Comparison of ENCODE assay signal across 6 cellular contexts in the genomic region with DNA sequence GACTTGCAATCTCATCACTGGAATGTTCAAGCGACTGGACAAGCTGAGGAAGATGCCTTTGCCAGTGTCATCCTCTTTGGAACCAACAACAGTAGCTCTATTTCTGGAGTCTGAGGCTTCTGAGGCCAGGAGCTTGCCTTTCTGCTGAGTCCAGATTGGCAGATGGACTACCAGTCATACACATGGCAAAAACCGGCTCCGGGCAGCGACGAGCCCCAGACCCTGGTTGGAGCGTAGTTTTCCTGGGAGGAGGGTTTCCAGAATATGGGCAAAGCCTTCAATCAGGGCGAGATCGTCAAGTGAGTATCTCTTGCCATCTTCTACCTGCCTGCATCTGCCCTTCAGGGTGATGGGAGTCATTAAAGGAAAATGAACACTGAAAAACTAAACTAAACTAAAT.
"Had no signal": no experiment of that assay in that cellular context is flagged by ENCODE, and none has a peak within 500 bp of the region (broad histone marks: within the 10 kb centered on the region; RNA-seq: fewer than 3 reads in every experiment).

No MANE protein-coding gene starts in this region.

- H3K27ac ChIP-seq: HL-60 had no signal

- H3K4me3 ChIP-seq: K562 had no signal

- FAIRE-seq: HepG2, HTR-8/SVneo, K562 had no signal

- DNase-seq: IMR-90, KBM-7 had no signal
